Comparison of ENCODE assay signal across 1 cellular context in genomic region chr20:18504479-18505060, GRCh38.
TF ChIP-seq lines count a peak whose summit lies in the region.

No MANE protein-coding gene starts in this region.

TF ChIP-seq in IMR-90, 13 proteins besides CTCF, POLR2A, EP300 and RAD21:
- TF ChIP-seq ELK1 (IDR thresholded peaks at IDR 0.05; ENCODE audit: borderline replicate concordance, low read depth, low read length) (no peak), BHLHE40 (IDR thresholded peaks at IDR 0.05; ENCODE audit: low read depth, low read length) (no peak), RCOR1 (IDR thresholded peaks at IDR 0.05; ENCODE audit: insufficient replicate concordance, low read length) (no peak), MAFK (IDR thresholded peaks at IDR 0.05; ENCODE audit: low read depth, low read length) (no peak), SMC3 (IDR thresholded peaks at IDR 0.05; ENCODE audit: low read depth, low read length) (no peak), MXI1 (IDR thresholded peaks at IDR 0.05; ENCODE audit: borderline replicate concordance, low read depth, low read length) (no peak), CHD1 (IDR thresholded peaks at IDR 0.05; ENCODE audit: low read depth, low read length) (no peak), FOS (IDR thresholded peaks at IDR 0.05; ENCODE audit: low read depth, low read length) (no peak), CEBPB (IDR thresholded peaks at IDR 0.05; ENCODE audit: low read depth, low read length) (no peak), RFX5 (IDR thresholded peaks at IDR 0.05; ENCODE audit: low read depth, low read length) (no peak), MAZ (IDR thresholded peaks at IDR 0.05; ENCODE audit: borderline replicate concordance, low read depth, low read length) (no peak), USF2 (IDR thresholded peaks at IDR 0.05; ENCODE audit: low read depth, low read length) (no peak), NFE2L2 (IDR thresholded peaks at IDR 0.05; ENCODE audit: low read depth, low read length) (no peak)
